Comparison of ENCODE assay signal across 15 cellular contexts in the genomic region with DNA sequence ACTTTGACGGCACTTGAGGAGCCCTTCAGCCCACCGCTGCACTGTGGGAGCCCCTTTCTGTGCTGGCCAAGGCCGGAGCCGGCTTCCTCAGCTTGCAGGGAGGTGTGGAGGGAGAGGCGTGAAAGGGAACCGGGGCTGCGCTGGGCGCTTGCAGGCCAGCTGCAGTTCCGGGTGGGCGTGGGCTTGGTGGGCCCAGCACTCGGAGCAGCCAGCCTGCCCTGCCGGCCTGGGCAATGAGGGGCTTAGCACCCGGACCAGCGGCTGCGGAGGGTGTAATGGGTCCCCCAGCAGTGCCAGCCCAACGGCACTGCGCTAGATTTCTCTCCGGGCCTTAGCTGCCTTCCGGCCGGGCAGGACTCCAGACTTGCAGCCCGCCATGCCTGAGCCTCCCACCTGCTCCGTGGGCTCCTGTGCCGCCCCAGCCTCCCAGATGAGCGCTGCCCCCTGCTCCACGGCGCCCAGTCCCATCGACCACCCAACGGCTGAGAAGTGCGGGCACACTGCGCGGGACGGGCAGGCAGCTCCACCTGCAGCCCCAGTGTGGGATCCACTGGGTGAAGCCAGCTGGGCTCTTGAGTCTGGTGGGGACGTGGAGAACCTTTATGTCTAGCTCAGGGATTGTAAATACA. TPM values are rescaled to one million over a fixed set of nuclear protein-coding genes. Genes with fewer than 3 reads are reported as not detected.
"Had no signal": no experiment of that assay in that cellular context is flagged by ENCODE, and none has a peak within 500 bp of the region (broad histone marks: within the 10 kb centered on the region; RNA-seq: fewer than 3 reads in every experiment).

No MANE protein-coding gene starts in this region.

RNA-seq across cellular contexts. Expression of a gene that starts 7.0 kb away (rescaled TPM):
- total RNA-seq: activated CD4-positive, alpha-beta memory T cell treated with anti-CD3 and anti-CD28 coated beads, Interleukin-2, amount 10 ng/mL, durations not matched to agents 7 days and 5 days; activated CD4-positive, alpha-beta T cell treated with anti-CD3 and anti-CD28 coated beads, Interleukin-2, amount 10 ng/mL, durations not matched to agents 7 days and 5 days; activated T-cell treated with anti-CD3 and anti-CD28 coated beads, Interleukin-2, amount 50 U/mL, for 72 hours; astrocyte; bronchial epithelial cell; cardiac septum; cerebellum; dermis blood vessel endothelial cell; esophagus muscularis mucosa; foreskin keratinocyte; gastrocnemius medialis; T-cell; T-helper 2 cell treated with Interferon-gamma antibody and Interleukin-4, amounts not matched to agents 100 ng/mL and 5 ng/mL, for 36 hours; WTC11 had no signal
- polyA plus RNA-seq: foreskin keratinocyte had no signal

RNA-seq across cellular contexts. Expression of a gene that starts 41.6 kb away (rescaled TPM):
- total RNA-seq: activated CD4-positive, alpha-beta memory T cell treated with anti-CD3 and anti-CD28 coated beads, Interleukin-2, amount 10 ng/mL, durations not matched to agents 7 days and 5 days; activated CD4-positive, alpha-beta T cell treated with anti-CD3 and anti-CD28 coated beads, Interleukin-2, amount 10 ng/mL, durations not matched to agents 7 days and 5 days; activated T-cell treated with anti-CD3 and anti-CD28 coated beads, Interleukin-2, amount 50 U/mL, for 72 hours; astrocyte; bronchial epithelial cell; cardiac septum; cerebellum; dermis blood vessel endothelial cell; esophagus muscularis mucosa; foreskin keratinocyte; gastrocnemius medialis; T-cell; T-helper 2 cell treated with Interferon-gamma antibody and Interleukin-4, amounts not matched to agents 100 ng/mL and 5 ng/mL, for 36 hours; WTC11 had no signal
- polyA plus RNA-seq: adipose tissue, foreskin keratinocyte had no signal
